In the genomic region with DNA sequence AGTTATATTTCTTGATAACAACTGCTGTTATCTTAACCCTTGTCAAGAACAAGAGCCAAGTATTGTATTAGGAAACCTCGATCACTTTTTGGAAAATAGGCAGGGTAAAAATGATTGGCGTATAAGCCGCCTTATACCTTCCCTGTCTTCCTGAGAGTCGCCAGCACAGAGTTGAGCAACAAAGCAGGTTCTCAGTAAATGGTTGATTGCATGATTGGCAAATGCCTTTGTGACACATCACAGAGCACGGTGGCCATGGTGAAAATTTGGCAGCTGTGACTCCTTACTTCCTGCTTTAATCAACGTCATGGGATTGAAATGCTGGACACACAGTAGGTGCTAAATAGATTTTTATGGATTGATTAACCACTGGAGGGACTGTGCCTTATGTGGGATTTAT, we compare ENCODE assay signal across 9 cellular contexts. TPM values are rescaled to one million over a fixed set of nuclear protein-coding genes. Genes with fewer than 3 reads are reported as not detected.
A peak's percentile ranks its signal among the peaks of the same experiment; 100 is the strongest.
DNase-seq lines count a peak whose midpoint lies in the region; ATAC-seq and TF ChIP-seq lines count a peak whose summit lies in the region.
"Had no signal": no experiment of that assay in that cellular context is flagged by ENCODE, and none has a peak within 500 bp of the region (broad histone marks: within the 10 kb centered on the region; RNA-seq: fewer than 3 reads in every experiment).

No MANE protein-coding gene starts in this region.

- H3K4me1 Mint-ChIP-seq in naive thymus-derived CD4-positive, alpha-beta T cell: peaks cover 12 to 27% (median 24%) of the 10 kb centered on the region in 7 donors
- H3K4me1 Mint-ChIP-seq in nephron progenitor cell: peaks cover 35% of the 10 kb centered on the region

- H3K4me1 ChIP-seq in naive thymus-derived CD4-positive, alpha-beta T cell (ENCODE audit: control insufficient read depth in 2 of 2, insufficient read depth in 2 of 2, low read length in 2 of 2): peaks cover 0 to 21% of the 10 kb centered on the region in 2 donors
- H3K4me1 ChIP-seq: breast epithelium had no signal

- peak; percentile 35 for DNase-seq in stimulated activated CD4-positive, alpha-beta T cell treated with anti-CD3 and anti-CD28 coated beads, Interleukin-1b, Interleukin-23, amount 100 ng/mL, for 48 hours
- DNase-seq in stimulated activated CD4-positive, alpha-beta T cell treated with anti-CD3 and anti-CD28 coated beads, Interleukin-2, amount 100 ng/mL, for 24 hours: no peak
- peak; percentile 19 for DNase-seq in NCI-H2196 treated with DMSO at 0.1 percent for 48 hours (lab: John Stamatoyannopoulos, UW; ENCODE audit: unreplicated experiment)
- DNase-seq in astrocyte of the cerebellum (ENCODE audit: low read depth): peak; percentile 20
- peak in 6 of 9 donors; percentile 26 to 57 (median 47) for DNase-seq in naive thymus-derived CD4-positive, alpha-beta T cell
- no peak for DNase-seq in nephron progenitor cell

- H3K36me3 ChIP-seq in naive thymus-derived CD4-positive, alpha-beta T cell (ENCODE audit: control insufficient read depth in 2 of 3, insufficient read depth in 3 of 3, low read length in 3 of 3): no peaks in the 10 kb centered on the region
- H3K36me3 ChIP-seq: breast epithelium had no signal

- H3K36me3 Mint-ChIP-seq in naive thymus-derived CD4-positive, alpha-beta T cell: peaks cover 0 to 3% (median 0%) of the 10 kb centered on the region in 5 donors
- H3K36me3 Mint-ChIP-seq in nephron progenitor cell (ENCODE audit: low read depth): no peaks in the 10 kb centered on the region

- TF ChIP-seq CTCF in astrocyte of the cerebellum (IDR thresholded peaks at IDR 0.05; ENCODE audit: low read depth, low read length, missing control alignments): no peak
- no peak for TF ChIP-seq CTCF in nephron progenitor cell (IDR thresholded peaks at IDR 0.05)

- H3K4me3 Mint-ChIP-seq in naive thymus-derived CD4-positive, alpha-beta T cell: peak overlapping the region; percentile 73 to 94 (median 86)
- H3K4me3 Mint-ChIP-seq in nephron progenitor cell: no peak overlapping the region

- CTCF ChIA-PET in naive thymus-derived CD4-positive, alpha-beta T cell (lab: Charles Lee): no interaction called here

- in situ Hi-C loops in astrocyte of the cerebellum (cut with HindIII; ENCODE audit: low sequenced_read_pairs): no loop called here

- peak; percentile 31 for ATAC-seq in naive thymus-derived CD4-positive, alpha-beta T cell
- no peak for ATAC-seq in GM18858 (IDR thresholded peaks at IDR 0.05; ENCODE audit: unreplicated experiment)
- ATAC-seq in HG03469 (IDR thresholded peaks at IDR 0.05; ENCODE audit: unreplicated experiment): no peak

- no peak overlapping the region for H3K4me3 ChIP-seq in astrocyte of the cerebellum (ENCODE audit: low read depth, low read length)
- peak overlapping the region; percentile 53 for H3K4me3 ChIP-seq in naive thymus-derived CD4-positive, alpha-beta T cell (ENCODE audit: low read length)
- H3K4me3 ChIP-seq: breast epithelium had no signal

- POLR2A ChIA-PET in naive thymus-derived CD4-positive, alpha-beta T cell (lab: Charles Lee): interaction anchor here (0.9 to 1.5 kb wide), 2 partner anchors 13 to 23 kb away, joined by 3 read pairs; no protein-coding TSS in a partner anchor

- H3K27me3 ChIP-seq in naive thymus-derived CD4-positive, alpha-beta T cell (ENCODE audit: control insufficient read depth in 2 of 2, insufficient read depth in 2 of 2, low read length in 2 of 2): no peaks in the 10 kb centered on the region

- peaks cover under 1 to 60% (median 7%) of the 10 kb centered on the region in 5 donors for H3K27me3 Mint-ChIP-seq in naive thymus-derived CD4-positive, alpha-beta T cell
- H3K27me3 Mint-ChIP-seq in nephron progenitor cell (ENCODE audit: low read depth, poor library complexity): peaks cover 50% of the 10 kb centered on the region

- H3K27ac Mint-ChIP-seq in naive thymus-derived CD4-positive, alpha-beta T cell: peak overlapping the region; percentile 87 to 99 (median 97)
- no peak overlapping the region for H3K27ac Mint-ChIP-seq in nephron progenitor cell

- no peaks in the 10 kb centered on the region for H3K9me3 Mint-ChIP-seq in naive thymus-derived CD4-positive, alpha-beta T cell
- H3K9me3 Mint-ChIP-seq in nephron progenitor cell: no peaks in the 10 kb centered on the region

- peak overlapping the region; percentile 62 for H3K27ac ChIP-seq in naive thymus-derived CD4-positive, alpha-beta T cell (ENCODE audit: low read depth, low read length)
- H3K27ac ChIP-seq: breast epithelium had no signal

- intact Hi-C loops in naive thymus-derived CD4-positive, alpha-beta T cell (cut with micrococcal nuclease): loop anchor here (2.0 to 10.0 kb wide), 4 partner anchors 72 to 696 kb away; partner anchors contain the start of genes ATAD2B (in 1 of the 2) and SF3B6 (in 1 of the 2)

- H3K9me3 ChIP-seq in naive thymus-derived CD4-positive, alpha-beta T cell (ENCODE audit: control insufficient read depth in 2 of 3, low read length in 3 of 3): no peaks in the 10 kb centered on the region
- H3K9me3 ChIP-seq: breast epithelium had no signal

RNA-seq across cellular contexts. Expression of gene KLHL29, which starts 3.9 kb away (rescaled TPM):
- 1 to 10 TPM; 5.4 to 6.5 (median 6.2) TPM for total RNA-seq in naive thymus-derived CD4-positive, alpha-beta T cell
- under 1 TPM; 0.59 to 0.71 TPM for polyA plus RNA-seq in naive thymus-derived CD4-positive, alpha-beta T cell

Comparison
In these comparisons a context has a peak if more than half of its experiments do, and no peak if none do; other contexts are left out.
1. DNase-seq: peak in stimulated activated CD4-positive, alpha-beta T cell treated with anti-CD3 and anti-CD28 coated beads, Interleukin-1b, Interleukin-23, amount 100 ng/mL, for 48 hours (single experiment), NCI-H2196 treated with DMSO at 0.1 percent for 48 hours (single experiment), astrocyte of the cerebellum (single experiment) and naive thymus-derived CD4-positive, alpha-beta T cell (6 of 9); none in stimulated activated CD4-positive, alpha-beta T cell treated with anti-CD3 and anti-CD28 coated beads, Interleukin-2, amount 100 ng/mL, for 24 hours (0 of 2) and nephron progenitor cell (single experiment).